ENCODE assay signal across 8 cellular contexts in the genomic region with DNA sequence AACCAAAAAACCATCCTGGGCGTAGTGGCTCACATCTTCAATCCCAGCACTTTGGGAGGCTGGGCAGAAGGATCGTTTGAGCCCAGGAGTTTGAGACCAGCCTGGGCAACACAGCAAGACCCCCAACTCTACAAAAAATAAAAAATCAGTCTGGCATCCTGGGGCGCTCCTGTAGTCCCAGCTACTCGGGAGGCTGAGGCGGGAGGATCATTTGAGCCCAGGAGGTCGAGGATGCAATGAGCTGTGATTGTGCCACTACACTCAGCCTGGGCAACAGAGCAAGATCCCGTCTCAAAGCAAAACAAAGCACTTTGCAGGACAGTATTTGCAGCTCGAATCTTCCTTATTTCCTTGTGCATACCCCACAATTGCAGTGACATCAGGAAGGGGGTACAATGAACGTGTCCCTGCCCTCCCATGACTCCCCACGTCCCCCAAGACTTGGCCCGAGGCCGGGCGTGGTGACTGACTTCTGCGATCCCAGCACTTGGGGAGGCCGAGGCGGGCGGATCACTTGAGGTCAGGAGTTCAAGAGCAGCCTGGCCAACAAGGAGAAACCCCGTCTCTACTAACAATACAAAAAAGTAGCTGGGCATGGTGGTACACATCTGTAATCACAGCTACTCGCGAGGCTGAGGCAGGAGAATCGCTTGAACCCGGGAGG. TPM values are rescaled to one million over a fixed set of nuclear protein-coding genes. Genes with fewer than 3 reads are reported as not detected.
DNase-seq lines count a peak whose midpoint lies in the region; ATAC-seq and TF ChIP-seq lines count a peak whose summit lies in the region.

No MANE protein-coding gene starts in this region.

- H3K9me3 ChIP-seq in IMR-90 (ENCODE audit: control insufficient read depth, insufficient read depth, low read length) (no peaks in the 10 kb centered on the region), muscle layer of duodenum (ENCODE audit: control insufficient read depth in 1 of 2, low read length in 2 of 2) (no peaks in the 10 kb centered on the region)

- no peak for TF ChIP-seq CTCF in 22Rv1 (IDR thresholded peaks at IDR 0.05)
- no peak for TF ChIP-seq CTCF in IMR-90 (conservative IDR thresholded peaks at IDR 0.05; ENCODE audit: low read depth, low read length)
- no peak for TF ChIP-seq CTCF in chondrocyte (IDR thresholded peaks at IDR 0.05)

- H4K20me1 ChIP-seq in IMR-90 (ENCODE audit: insufficient read depth, low read length) = peaks cover 4% of the 10 kb centered on the region; the same call in 1 of the 2 replicates

- ATAC-seq in IMR-90 (ENCODE audit: low read depth) (no peak), HG03521 (IDR thresholded peaks at IDR 0.05; ENCODE audit: unreplicated experiment) (no peak), HG02840 (IDR thresholded peaks at IDR 0.05; ENCODE audit: low FRiP score, unreplicated experiment) (no peak)

- H4K5ac ChIP-seq in IMR-90 (ENCODE audit: low read depth, low read length) = no peak overlapping the region

- POLR2A ChIA-PET in IMR-90 (lab: Charles Lee; ENCODE audit: unreplicated experiment) = no interaction called here

- H3K27ac Mint-ChIP-seq in chondrocyte (ENCODE audit: unreplicated experiment) = peak overlapping the region; percentile 22

- no peak overlapping the region for H2BK20ac ChIP-seq in IMR-90 (ENCODE audit: low read depth, low read length)

- no peak for TF ChIP-seq RAD21 in IMR-90 (IDR thresholded peaks at IDR 0.05; ENCODE audit: low read length)

- peak overlapping the region; percentile 94 for H3K4me3 Mint-ChIP-seq in chondrocyte (ENCODE audit: unreplicated experiment)

- 57% methylated on average over 9 of the region's 22 CpGs; no CpG with 5 or more reads in 1 of the 2 experiments for WGBS in IMR-90 (ENCODE audit: extremely low coverage in 2 of 2, insufficient read length in 1 of 2), 2 experiments

- in situ Hi-C loops in IMR-90 (cut with MboI; ENCODE audit: low sequenced_read_pairs) = loop anchor here (5.0 to 25.0 kb wide), 2 partner anchors 116 to 866 kb away; a partner anchor contains a TSS

- peaks cover 6% of the 10 kb centered on the region for H3K36me3 ChIP-seq in IMR-90 (ENCODE audit: control insufficient read depth, insufficient read depth, low read length)
- peaks cover 0 to 6% of the 10 kb centered on the region in 2 donors for H3K36me3 ChIP-seq in muscle layer of duodenum (ENCODE audit: control insufficient read depth in 1 of 2, insufficient read depth in 2 of 2, low read length in 2 of 2)

- H3K4me3 ChIP-seq in IMR-90 (ENCODE audit: insufficient read depth, low read depth, low read length) = peak overlapping the region; percentile 79
- peak overlapping the region; percentile 93 to 100 for H3K4me3 ChIP-seq in muscle layer of duodenum (ENCODE audit: low read depth in 1 of 2, low read length in 2 of 2)

- H2BK5ac ChIP-seq in IMR-90 (ENCODE audit: low read depth, low read length, poor library complexity, severe bottlenecking) = no peak overlapping the region

- CTCF ChIA-PET in IMR-90 (lab: Yijun Ruan, JAX) = no interaction called here

- H3K56ac ChIP-seq in IMR-90 (ENCODE audit: extremely low read depth, insufficient read depth, low read length) = peak overlapping the region; percentile 6; the same call in 1 of the 2 replicates

- no peak for DNase-seq in IMR-90
- DNase-seq in chondrocyte (ENCODE audit: low spot score) = no peak
- no peak for DNase-seq in islet precursor cell
- no peak for DNase-seq in EL

- H2AK9ac ChIP-seq in IMR-90 (replicated peaks; ENCODE audit: low read depth, low read length, poor library complexity) = peak overlapping the region; percentile 90

- H3K23ac ChIP-seq in IMR-90 (ENCODE audit: low read depth, low read length) = no peak overlapping the region

- no peak overlapping the region; the same call in 1 of the 2 replicates for H3K14ac ChIP-seq in IMR-90 (replicated peaks; ENCODE audit: low read depth, low read length)

- peaks cover 2% of the 10 kb centered on the region for H3K36me3 Mint-ChIP-seq in chondrocyte (ENCODE audit: low read depth)

- 0 out of 2 replicates have a peak, but pooled peaks cover 5% of the 10 kb centered on the region for H3K9me1 ChIP-seq in IMR-90 (ENCODE audit: insufficient read depth, low read length)

- peak overlapping the region; percentile 80 for H2AK5ac ChIP-seq in IMR-90 (ENCODE audit: low read depth, low read length)

- peak overlapping the region; percentile 74 for H3K4ac ChIP-seq in IMR-90 (ENCODE audit: low read depth, low read length)

- no peaks in the 10 kb centered on the region for H3K27me3 Mint-ChIP-seq in chondrocyte (ENCODE audit: low read depth)

- H3K18ac ChIP-seq in IMR-90 (ENCODE audit: low read depth, low read length) = no peak overlapping the region

- TF ChIP-seq POLR2A in IMR-90 (IDR thresholded peaks at IDR 0.05; ENCODE audit: low read depth, low read length) = no peak

- H3K4me1 ChIP-seq in IMR-90 (ENCODE audit: control insufficient read depth, insufficient read depth, low read length) = peaks cover 3% of the 10 kb centered on the region; the same call in 1 of the 2 replicates
- H3K4me1 ChIP-seq in muscle layer of duodenum (ENCODE audit: control insufficient read depth in 1 of 2, insufficient read depth in 2 of 2, low read length in 2 of 2) = peaks cover 9 to 25% of the 10 kb centered on the region in 2 donors

- H3K9me3 Mint-ChIP-seq in chondrocyte (ENCODE audit: low read depth) = no peaks in the 10 kb centered on the region

- BruUV-seq in IMR-90 (replicated peaks; lab: Mats Ljungman, UMichigan) = no TSS peak

- H4K8ac ChIP-seq in IMR-90 (ENCODE audit: low read depth in 2 of 2, low read length in 2 of 2) = peak overlapping the region; percentile 97 to 99

- peak overlapping the region; percentile 73 for H3K27ac ChIP-seq in 22Rv1
- no peak overlapping the region for H3K27ac ChIP-seq in IMR-90 (ENCODE audit: insufficient read depth, low read length)
- no peak overlapping the region for H3K27ac ChIP-seq in muscle layer of duodenum (ENCODE audit: low read length)

- intact Hi-C loops in IMR-90 (cut with micrococcal nuclease) = no loop called here

- dilution Hi-C loops in IMR-90 (cut with HindIII; ENCODE audit: low sequenced_read_pairs, unreplicated experiment) = no loop called here

- peak overlapping the region; percentile 100 for H2AFZ ChIP-seq in IMR-90 (replicated peaks; ENCODE audit: low read length, poor library complexity)

- peaks cover 27% of the 10 kb centered on the region for H3K4me1 Mint-ChIP-seq in chondrocyte (ENCODE audit: low read depth)

- no peak overlapping the region for H4K91ac ChIP-seq in IMR-90 (ENCODE audit: insufficient read depth, low read depth, low read length)

- H3K27me3 ChIP-seq in IMR-90 (ENCODE audit: control insufficient read depth, insufficient read depth, low read length) = no peaks in the 10 kb centered on the region
- H3K27me3 ChIP-seq in muscle layer of duodenum (ENCODE audit: low read depth, low read length) = no peaks in the 10 kb centered on the region

- H3K4me2 ChIP-seq in IMR-90 (ENCODE audit: low read depth, low read length) = peak overlapping the region; percentile 72

- H2BK120ac ChIP-seq in IMR-90 (ENCODE audit: low read depth, low read length) = no peak overlapping the region

- peak overlapping the region; percentile 79 for H3K9ac ChIP-seq in IMR-90 (ENCODE audit: low read depth, low read length)

- H3K79me1 ChIP-seq in IMR-90 (ENCODE audit: low read depth in 1 of 2, low read length in 2 of 2) = peaks cover 16 to 31% of the 10 kb centered on the region in 2 experiments

- H2BK15ac ChIP-seq in IMR-90 (ENCODE audit: low read depth, low read length) = no peak overlapping the region

TF ChIP-seq in IMR-90, 13 proteins besides CTCF, POLR2A, EP300 and RAD21:
- no peak for TF ChIP-seq MXI1 (IDR thresholded peaks at IDR 0.05; ENCODE audit: borderline replicate concordance, low read depth, low read length)
- no peak for TF ChIP-seq RCOR1 (IDR thresholded peaks at IDR 0.05; ENCODE audit: insufficient replicate concordance, low read length)
- TF ChIP-seq MAFK (IDR thresholded peaks at IDR 0.05; ENCODE audit: low read depth, low read length) = no peak
- no peak for TF ChIP-seq CEBPB (IDR thresholded peaks at IDR 0.05; ENCODE audit: low read depth, low read length)
- no peak for TF ChIP-seq FOS (IDR thresholded peaks at IDR 0.05; ENCODE audit: low read depth, low read length)
- TF ChIP-seq, protein P1, sequence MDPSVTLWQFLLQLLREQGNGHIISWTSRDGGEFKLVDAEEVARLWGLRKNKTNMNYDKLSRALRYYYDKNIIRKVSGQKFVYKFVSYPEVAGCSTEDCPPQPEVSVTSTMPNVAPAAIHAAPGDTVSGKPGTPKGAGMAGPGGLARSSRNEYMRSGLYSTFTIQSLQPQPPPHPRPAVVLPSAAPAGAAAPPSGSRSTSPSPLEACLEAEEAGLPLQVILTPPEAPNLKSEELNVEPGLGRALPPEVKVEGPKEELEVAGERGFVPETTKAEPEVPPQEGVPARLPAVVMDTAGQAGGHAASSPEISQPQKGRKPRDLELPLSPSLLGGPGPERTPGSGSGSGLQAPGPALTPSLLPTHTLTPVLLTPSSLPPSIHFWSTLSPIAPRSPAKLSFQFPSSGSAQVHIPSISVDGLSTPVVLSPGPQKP (IDR thresholded peaks at IDR 0.05; ENCODE audit: borderline replicate concordance, low read depth, low read length) = no peak

RNA-seq across cellular contexts. Expression of a gene that starts 0.9 kb away (rescaled TPM):
- total RNA-seq in IMR-90 (2012; rRNA removed) (337 and 436 TPM in 2 replicates), chondrocyte (126 to 154 TPM (median 128 TPM) in 3 replicates)
- polyA plus RNA-seq in IMR-90 (2012; rRNA removed) = 523 and 591 TPM in 2 replicates
- polyA plus RNA-seq in IMR-90 (2012; cell fraction: cytosol; rRNA removed) = 616 and 949 TPM in 2 replicates
- 86.4 and 295 TPM in 2 replicates for polyA plus RNA-seq in IMR-90 (2012; cell fraction: nucleus; rRNA removed; ENCODE audit: low replicate concordance)

RNA-seq across cellular contexts. Expression of a gene that starts 11.9 kb away (rescaled TPM):
- total RNA-seq in IMR-90 (2012; rRNA removed) = not detected in 2 replicates
- polyA plus RNA-seq in IMR-90 (2012; rRNA removed) = 0.05 TPM in 1 of 2 replicates, not detected in the other
- polyA plus RNA-seq in IMR-90 (2012; cell fraction: cytosol; rRNA removed) = not detected in 2 replicates
- polyA plus RNA-seq in IMR-90 (2012; cell fraction: nucleus; rRNA removed; ENCODE audit: low replicate concordance) = 0.10 and 0.11 TPM in 2 replicates
- not detected in 3 replicates for total RNA-seq in chondrocyte

RNA-seq across cellular contexts. Expression of a gene that starts 41.6 kb away (rescaled TPM):
- 35.8 and 46.2 TPM in 2 replicates for total RNA-seq in IMR-90 (2012; rRNA removed)
- polyA plus RNA-seq in IMR-90 (2012; rRNA removed) = 81.2 and 102 TPM in 2 replicates
- 74.3 and 124 TPM in 2 replicates for polyA plus RNA-seq in IMR-90 (2012; cell fraction: cytosol; rRNA removed)
- 111 and 215 TPM in 2 replicates for polyA plus RNA-seq in IMR-90 (2012; cell fraction: nucleus; rRNA removed; ENCODE audit: low replicate concordance)
- total RNA-seq in chondrocyte = 69.4 to 98.0 TPM (median 70.7 TPM) in 3 replicates

RNA-seq across cellular contexts. Expression of a gene that starts 52.8 kb away (rescaled TPM):
- total RNA-seq in IMR-90 (2012; rRNA removed) (82.5 and 88.2 TPM in 2 replicates), chondrocyte (63.1 to 85.1 TPM (median 77.2 TPM) in 3 replicates)
- polyA plus RNA-seq in IMR-90 (2012; rRNA removed) = 91.1 and 95.4 TPM in 2 replicates
- 73.4 and 172 TPM in 2 replicates for polyA plus RNA-seq in IMR-90 (2012; cell fraction: cytosol; rRNA removed)
- polyA plus RNA-seq in IMR-90 (2012; cell fraction: nucleus; rRNA removed; ENCODE audit: low replicate concordance) = 38.3 and 63.8 TPM in 2 replicates
